16 cellular contexts compared by ENCODE assay signal in genomic region chr1:192284927-192285326, GRCh38.
DNase-seq lines count a peak whose midpoint lies in the region; ATAC-seq and TF ChIP-seq lines count a peak whose summit lies in the region.
"Had no signal": no experiment of that assay in that cellular context is flagged by ENCODE, and none has a peak within 500 bp of the region (broad histone marks: within the 10 kb centered on the region; RNA-seq: fewer than 3 reads in every experiment).

No MANE protein-coding gene starts in this region.

- H4K20me1 ChIP-seq in MM.1S (ENCODE audit: insufficient read depth, low read length): no peaks in the 10 kb centered on the region

- H3K27ac ChIP-seq in MM.1S (ENCODE audit: low read length): no peak overlapping the region; the same call in 1 of the 2 replicates
- no peak overlapping the region for H3K27ac ChIP-seq in coronary artery
- H3K27ac ChIP-seq in substantia nigra (ENCODE audit: low read depth, low read length, poor library complexity, severe bottlenecking): no peak overlapping the region

- no peaks in the 10 kb centered on the region for H3F3A ChIP-seq in MM.1S (ENCODE audit: insufficient read depth, low read length)

- H3K9me2 ChIP-seq in MM.1S (replicated peaks; ENCODE audit: insufficient read depth, low read length): no peaks in the 10 kb centered on the region

- no peak overlapping the region for H3K9ac ChIP-seq in MM.1S (ENCODE audit: low read length)

- no peaks in the 10 kb centered on the region for H3K36me3 ChIP-seq in MM.1S (replicated peaks; ENCODE audit: insufficient read depth, low read length)
- H3K36me3 ChIP-seq: HAP-1 had no signal

- H2AFZ ChIP-seq in MM.1S (ENCODE audit: low read length): no peak overlapping the region

- no peaks in the 10 kb centered on the region for H3K9me3 ChIP-seq in MM.1S (replicated peaks; ENCODE audit: insufficient read depth, low read length)
- H3K9me3 ChIP-seq: Caco-2, HAP-1 had no signal

- peak; percentile 55 for DNase-seq in MM.1S
- no peak for DNase-seq in coronary artery (ENCODE audit: low spot score)
- no peak for DNase-seq in substantia nigra (lab: John Stamatoyannopoulos, UW)
- DNase-seq in effector CD8-positive, alpha-beta T cell (lab: John Stamatoyannopoulos, UW): no peak
- DNase-seq: Caco-2, KG1, NCI-H1092 treated with DMSO at 0.1 percent for 48 hours, NCI-H1694, NCI-H2107, NCI-H345, NCI-H526 treated with DMSO at 0.1 percent for 48 hours had no signal

- no peaks in the 10 kb centered on the region for H3K79me2 ChIP-seq in MM.1S (ENCODE audit: low read length)

- H3K4me3 ChIP-seq in MM.1S (ENCODE audit: low read length) (no peak overlapping the region), coronary artery (no peak overlapping the region)
- H3K4me3 ChIP-seq: HAP-1 had no signal

- ATAC-seq in GM18499 (IDR thresholded peaks at IDR 0.05; ENCODE audit: insufficient read depth, unreplicated experiment): peak; percentile 67
- ATAC-seq in GM18909 (IDR thresholded peaks at IDR 0.05; ENCODE audit: poor library complexity, unreplicated experiment): peak; percentile 83
- ATAC-seq in HG02759 (IDR thresholded peaks at IDR 0.05; ENCODE audit: unreplicated experiment): peak; percentile 34
- no peak for ATAC-seq in GM21619 (IDR thresholded peaks at IDR 0.05; ENCODE audit: unreplicated experiment)

- H3K4me1 ChIP-seq in MM.1S (ENCODE audit: low read length): 0 out of 2 replicates have a peak, but pooled peaks cover 8% of the 10 kb centered on the region
- H3K4me1 ChIP-seq: Caco-2, HAP-1 had no signal

- H3K27me3 ChIP-seq in MM.1S (replicated peaks; ENCODE audit: insufficient read depth, low read length): no peaks in the 10 kb centered on the region

- H3K4me2 ChIP-seq in MM.1S (ENCODE audit: low read depth, low read length): no peak overlapping the region

- no peak for TF ChIP-seq CTCF in MM.1S (IDR thresholded peaks at IDR 0.05; ENCODE audit: low read length)
- no peak for TF ChIP-seq CTCF in coronary artery (IDR thresholded peaks at IDR 0.05)
